1 cellular context compared by ENCODE assay signal in genomic region chr6:27019651-27020552, GRCh38.
TF ChIP-seq lines count a peak whose summit lies in the region.

No MANE protein-coding gene starts in this region.

TF ChIP-seq in H1, 55 proteins besides CTCF, POLR2A, EP300 and RAD21 (continued from another document):
- TF ChIP-seq CREB1 (IDR thresholded peaks at IDR 0.05): peak; percentile 87
- no peak; the same call in 1 of the 2 replicates for TF ChIP-seq EGR1 (IDR thresholded peaks at IDR 0.05; ENCODE audit: borderline replicate concordance, low read depth, low read length)
- TF ChIP-seq BCL11A (IDR thresholded peaks at IDR 0.05; ENCODE audit: low read depth in 2 of 2, low read length in 2 of 2): no peak
- peak; percentile 55; the same call in 1 of the 2 replicates for TF ChIP-seq SP4 (IDR thresholded peaks at IDR 0.05; ENCODE audit: low read length)
- TF ChIP-seq CBX8 (IDR thresholded peaks at IDR 0.05; ENCODE audit: borderline replicate concordance, low read depth, low read length): no peak
- TF ChIP-seq SUZ12 (IDR thresholded peaks at IDR 0.05; ENCODE audit: low read length): no peak
- TF ChIP-seq BRCA1 (IDR thresholded peaks at IDR 0.05; ENCODE audit: low read depth, low read length): no peak
- TF ChIP-seq TBP (IDR thresholded peaks at IDR 0.05; ENCODE audit: low read depth, low read length): peak; percentile 99
- TF ChIP-seq ATF3 (IDR thresholded peaks at IDR 0.05; ENCODE audit: insufficient read depth, low read depth, low read length): no peak
- TF ChIP-seq SRF (IDR thresholded peaks at IDR 0.05; ENCODE audit: low read depth, low read length): peak; percentile 80
- TF ChIP-seq RNF2 (IDR thresholded peaks at IDR 0.05; ENCODE audit: borderline replicate concordance, low read depth, low read length, missing control alignments, poor library complexity, severe bottlenecking): no peak
- TF ChIP-seq JUND (IDR thresholded peaks at IDR 0.05; ENCODE audit: low read length): no peak
- TF ChIP-seq TAF1 (IDR thresholded peaks at IDR 0.05; ENCODE audit: low read depth, low read length): peak; percentile 74
- no peak for TF ChIP-seq CHD2 (IDR thresholded peaks at IDR 0.05; ENCODE audit: low read length)
- TF ChIP-seq PHF8 (conservative IDR thresholded peaks at IDR 0.05; ENCODE audit: low read depth, low read length): peak; percentile 95
- TF ChIP-seq CHD7 (IDR thresholded peaks at IDR 0.05; ENCODE audit: insufficient replicate concordance, low read length): no peak
- no peak for TF ChIP-seq POU5F1 (IDR thresholded peaks at IDR 0.05; ENCODE audit: low read depth, low read length)
- TF ChIP-seq CEBPB (IDR thresholded peaks at IDR 0.05; ENCODE audit: low read depth, low read length): peak; percentile 99
- TF ChIP-seq NRF1 (IDR thresholded peaks at IDR 0.05; ENCODE audit: low read depth, low read length): no peak; the same call in 1 of the 2 replicates
- no peak for TF ChIP-seq ZNF274 (IDR thresholded peaks at IDR 0.05; ENCODE audit: borderline replicate concordance, extremely low read depth, low read length)
- TF ChIP-seq SIRT6 (IDR thresholded peaks at IDR 0.05; ENCODE audit: low read length): no peak
- no peak; the same call in 1 of the 2 replicates for TF ChIP-seq ATF2 (IDR thresholded peaks at IDR 0.05; ENCODE audit: low read length)
- peak in 1 of 2 experiments; percentile 66; a peak in 1 of 4 replicates for TF ChIP-seq HDAC2 (IDR thresholded peaks at IDR 0.05; ENCODE audit: borderline replicate concordance in 1 of 2, low read depth in 2 of 2, low read length in 2 of 2)
- TF ChIP-seq ASH2L (IDR thresholded peaks at IDR 0.05; ENCODE audit: low read length): peak; percentile 100
- peak; percentile 99 for TF ChIP-seq RBBP5 (IDR thresholded peaks at IDR 0.05; ENCODE audit: borderline replicate concordance, low read depth, low read length)
- TF ChIP-seq EZH2 (IDR thresholded peaks at IDR 0.05; ENCODE audit: low read depth, low read length, severe bottlenecking): no peak
- TF ChIP-seq KDM4A (IDR thresholded peaks at IDR 0.05; ENCODE audit: low read depth, low read length, severe bottlenecking): peak; percentile 64
- TF ChIP-seq RXRA (IDR thresholded peaks at IDR 0.05; ENCODE audit: insufficient read depth, low read depth, low read length): no peak
- no peak for TF ChIP-seq USF2 (IDR thresholded peaks at IDR 0.05; ENCODE audit: low read length)
- TF ChIP-seq POLR2AphosphoS5 (IDR thresholded peaks at IDR 0.05; ENCODE audit: low read depth, low read length): peak; percentile 93
- TF ChIP-seq HDAC6 (IDR thresholded peaks at IDR 0.05; ENCODE audit: low read depth, low read length): no peak
- peak; percentile 61; the same call in 1 of the 2 replicates for TF ChIP-seq BACH1 (IDR thresholded peaks at IDR 0.05; ENCODE audit: low read length)
- no peak for TF ChIP-seq KDM5A (IDR thresholded peaks at IDR 0.05; ENCODE audit: low read length)
- TF ChIP-seq SIX5 (IDR thresholded peaks at IDR 0.05; ENCODE audit: low read depth, low read length): no peak
- peak; percentile 38; the same call in 1 of the 2 replicates for TF ChIP-seq TEAD4 (IDR thresholded peaks at IDR 0.05; ENCODE audit: low read depth, low read length)
- no peak for TF ChIP-seq GTF2F1 (IDR thresholded peaks at IDR 0.05; ENCODE audit: borderline replicate concordance, low read depth, low read length)
- TF ChIP-seq SP2 (IDR thresholded peaks at IDR 0.05; ENCODE audit: low read length): no peak
- TF ChIP-seq E2F6 (IDR thresholded peaks at IDR 0.05): peak; percentile 32; the same call in 1 of the 2 replicates
- TF ChIP-seq MAX (IDR thresholded peaks at IDR 0.05): peak; percentile 75
- no peak for TF ChIP-seq CHD1 (IDR thresholded peaks at IDR 0.05; ENCODE audit: low read depth, low read length)
- TF ChIP-seq TCF12 (IDR thresholded peaks at IDR 0.05; ENCODE audit: low read depth, low read length): no peak
- TF ChIP-seq NANOG (IDR thresholded peaks at IDR 0.05; ENCODE audit: insufficient read depth, low read depth, low read length, poor library complexity, severe bottlenecking): no peak
- no peak for TF ChIP-seq RFX5 (IDR thresholded peaks at IDR 0.05; ENCODE audit: borderline replicate concordance, low read depth, low read length)
- TF ChIP-seq CTBP2 (IDR thresholded peaks at IDR 0.05; ENCODE audit: borderline replicate concordance, insufficient read depth, insufficient read length, low read length): no peak
- peak; percentile 20 for TF ChIP-seq SAP30 (IDR thresholded peaks at IDR 0.05; ENCODE audit: insufficient read depth, insufficient replicate concordance, low read length)
- no peak for TF ChIP-seq FOSL1 (IDR thresholded peaks at IDR 0.05; ENCODE audit: insufficient read depth, low read depth, low read length)
- TF ChIP-seq TAF7 (optimal IDR thresholded peaks at IDR 0.05; ENCODE audit: borderline replicate concordance, low read depth, low read length): peak; percentile 79
